Comparison of ENCODE assay signal across 9 cellular contexts in the genomic region with DNA sequence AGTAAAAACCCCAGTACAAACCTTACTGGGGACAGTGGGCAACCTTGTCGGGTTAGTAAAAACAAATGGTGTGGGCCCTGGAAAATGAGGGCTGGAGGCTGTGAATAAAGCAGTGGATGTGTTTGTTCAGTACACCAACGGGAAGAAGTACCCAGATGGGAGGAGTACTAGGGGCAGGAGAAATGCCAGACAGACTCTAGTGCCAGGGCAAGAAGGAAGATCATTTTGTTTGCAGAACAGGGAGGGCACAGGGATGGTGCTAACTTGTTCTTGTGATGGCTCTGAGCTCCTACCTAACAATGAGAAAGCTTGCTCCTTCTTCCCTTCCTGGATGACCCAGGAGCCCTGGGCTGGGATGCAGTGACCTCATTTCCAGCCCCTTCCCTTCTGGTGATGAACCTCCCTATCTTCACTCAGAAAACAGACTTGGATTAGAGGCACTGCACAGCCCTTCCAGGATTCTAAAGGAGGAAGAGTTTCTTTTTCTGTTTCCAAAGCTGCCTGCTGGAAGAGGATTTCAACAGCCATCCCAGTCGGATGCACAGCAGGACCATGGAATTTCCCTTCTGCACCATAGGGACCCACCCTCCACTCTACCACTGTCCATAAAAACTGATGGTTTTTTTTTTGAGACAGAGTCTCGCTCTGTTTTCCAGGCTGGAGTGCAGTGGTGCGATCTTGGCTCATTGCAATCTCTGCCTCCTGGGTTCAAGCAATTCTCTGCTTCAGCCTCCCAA. TPM values are rescaled to one million over a fixed set of nuclear protein-coding genes. Genes with fewer than 3 reads are reported as not detected.
A peak's percentile ranks its signal among the peaks of the same experiment; 100 is the strongest.
DNase-seq lines count a peak whose midpoint lies in the region; ATAC-seq and TF ChIP-seq lines count a peak whose summit lies in the region.
"Had no signal": no experiment of that assay in that cellular context is flagged by ENCODE, and none has a peak within 500 bp of the region (broad histone marks: within the 10 kb centered on the region; RNA-seq: fewer than 3 reads in every experiment).

No MANE protein-coding gene starts in this region.

- no peak for TF ChIP-seq POLR2A in lower leg skin (IDR thresholded peaks at IDR 0.05)

- TF ChIP-seq CTCF in cardiac muscle cell (IDR thresholded peaks at IDR 0.05; ENCODE audit: low read depth, low read length) (no peak), mammary epithelial cell (conservative IDR thresholded peaks at IDR 0.05 in 1 of 2, IDR thresholded peaks at IDR 0.05 in 1 of 2; ENCODE audit: extremely low read depth in 1 of 2, insufficient read depth in 1 of 2, low read depth in 1 of 2, low read length in 2 of 2) (no peak), lower leg skin (IDR thresholded peaks at IDR 0.05) (no peak)

- in situ Hi-C loops in mammary epithelial cell (cut with MboI; ENCODE audit: low sequenced_read_pairs in 2 of 2) = no loop called here

- H2AFZ ChIP-seq in mammary epithelial cell (ENCODE audit: low read depth, low read length) = no peak overlapping the region

- H3K4me2 ChIP-seq in mammary epithelial cell (ENCODE audit: insufficient read depth, low read depth, low read length) = peak overlapping the region; percentile 32

- peaks cover 11% of the 10 kb centered on the region for H3K4me1 ChIP-seq in cardiac muscle cell (ENCODE audit: low read depth)
- peaks cover 32% of the 10 kb centered on the region for H3K4me1 ChIP-seq in mammary epithelial cell (ENCODE audit: insufficient read depth, low read length)
- peaks cover 23% of the 10 kb centered on the region for H3K4me1 ChIP-seq in mesodermal cell (ENCODE audit: control insufficient read depth, insufficient read depth, low read length, poor library complexity, severe bottlenecking)
- no peaks in the 10 kb centered on the region for H3K4me1 ChIP-seq in urinary bladder (ENCODE audit: insufficient read depth)

- dilution Hi-C loops in mammary epithelial cell (cut with HindIII; ENCODE audit: low sequenced_read_pairs) = loop anchor here (5.0 kb wide), 1 partner anchor 92 kb away; no protein-coding TSS in a partner anchor

- no peak overlapping the region for H3K4me3 ChIP-seq in cardiac muscle cell
- no peak overlapping the region for H3K4me3 ChIP-seq in mammary epithelial cell (replicated peaks in 1 of 3; ENCODE audit: insufficient read depth in 1 of 3, low read depth in 2 of 3, low read length in 3 of 3)
- no peak overlapping the region for H3K4me3 ChIP-seq in mesodermal cell (ENCODE audit: extremely low read depth, insufficient read depth, low read length, poor library complexity, severe bottlenecking)
- no peak overlapping the region for H3K4me3 ChIP-seq in urinary bladder (ENCODE audit: low read depth, low read length)
- H3K4me3 ChIP-seq in lower leg skin (ENCODE audit: low read depth, poor library complexity, severe bottlenecking) = no peak overlapping the region

- no peak overlapping the region for H3K9ac ChIP-seq in mammary epithelial cell (ENCODE audit: insufficient read depth, low read length)

- H3K79me2 ChIP-seq in mammary epithelial cell (ENCODE audit: insufficient read depth, low read length) = peaks cover 74% of the 10 kb centered on the region

- peaks cover 27% of the 10 kb centered on the region for H3K36me3 ChIP-seq in cardiac muscle cell
- H3K36me3 ChIP-seq in mammary epithelial cell (ENCODE audit: insufficient read depth, low read length) = peaks cover 23% of the 10 kb centered on the region
- peaks cover 45% of the 10 kb centered on the region for H3K36me3 ChIP-seq in mesodermal cell (ENCODE audit: control insufficient read depth, insufficient read depth, low read length)
- peaks cover 3% of the 10 kb centered on the region for H3K36me3 ChIP-seq in urinary bladder (ENCODE audit: insufficient read depth)

- H3K9me3 ChIP-seq in cardiac muscle cell (ENCODE audit: low read depth) (no peaks in the 10 kb centered on the region), mammary epithelial cell (replicated peaks; ENCODE audit: insufficient read depth, low read length) (no peaks in the 10 kb centered on the region), mesodermal cell (ENCODE audit: control insufficient read depth, low read length) (no peaks in the 10 kb centered on the region)

- H4K20me1 ChIP-seq in mammary epithelial cell (ENCODE audit: insufficient read depth, low read length) = no peaks in the 10 kb centered on the region

- BruUV-seq in mammary epithelial cell (replicated peaks; lab: Mats Ljungman, UMichigan) = no TSS peak

- intact Hi-C loops in left ventricle myocardium superior (cut with micrococcal nuclease) (no loop called here), mammary epithelial cell (cut with micrococcal nuclease) (no loop called here), lower leg skin (cut with DNase I; ENCODE audit: low total_unique reads) (no loop called here)

- DNase-seq in cardiac muscle cell (ENCODE audit: low read depth in 1 of 2, low spot score in 1 of 2) (no peak), left ventricle myocardium superior (no peak), mammary epithelial cell (no peak), lower leg skin (ENCODE audit: low spot score in 2 of 2) (no peak), UCSD-AML1 (lab: John Stamatoyannopoulos, UW; ENCODE audit: unreplicated experiment) (no peak)
- DNase-seq: DMS 273 treated with DMSO at 0.1 percent for 48 hours had no signal

- 92% methylated on average over 5 of the region's 5 CpGs for WGBS in mammary epithelial cell (ENCODE audit: low coverage, missing lambda C conversion rate)
- WGBS in mesodermal cell (ENCODE audit: insufficient coverage in 2 of 2), 2 experiments = 95 to 96% methylated on average over 4 to 5 of the region's 5 CpGs
- 64% methylated on average over 5 of the region's 5 CpGs for WGBS in urinary bladder
- 45 to 57% methylated on average over 5 of the region's 5 CpGs for WGBS in lower leg skin, 2 donors

- ATAC-seq in left ventricle myocardium superior = no peak
- no peak for ATAC-seq in GM21515 (IDR thresholded peaks at IDR 0.05; ENCODE audit: unreplicated experiment)

- H3K27me3 ChIP-seq in cardiac muscle cell (peaks cover 3% of the 10 kb centered on the region), mammary epithelial cell (ENCODE audit: insufficient read depth, low read length) (no peaks in the 10 kb centered on the region)

- CTCF ChIA-PET in mammary epithelial cell (lab: Charles Lee; ENCODE audit: low non-redundant PET) = interaction anchor here (0.5 to 0.6 kb wide), 2 partner anchors 22 to 108 kb away, joined by 3 to 4 read pairs; no protein-coding TSS in a partner anchor

- H3K27ac ChIP-seq in cardiac muscle cell (peak overlapping the region; percentile 9), mammary epithelial cell (ENCODE audit: insufficient read depth, low read depth, low read length) (no peak overlapping the region), mesodermal cell (ENCODE audit: low read depth, low read length, severe bottlenecking) (peak overlapping the region; percentile 69), urinary bladder (ENCODE audit: low read depth) (peak overlapping the region; percentile 42)

RNA-seq across cellular contexts. Expression of gene RASSF1, which starts 6.1 kb away (rescaled TPM):
- total RNA-seq in cardiac muscle cell (13.0 and 23.1 TPM in 2 replicates), left ventricle myocardium superior (10.5 TPM), mammary epithelial cell (10 to 100 TPM in 1 of 2 donors, 1 to 10 TPM in 1; 9.2 to 23.3 TPM), urinary bladder (25.4 TPM), lower leg skin (10 to 100 TPM; 33.5 to 50.0 (median 47.2) TPM)
- polyA plus RNA-seq in cardiac muscle cell (23.8 and 33.5 TPM in 2 replicates), mammary epithelial cell (29.2 TPM), urinary bladder (41.5 TPM)
- 3.3 TPM for polyA minus RNA-seq in mammary epithelial cell
- 20.8 TPM for polyA plus RNA-seq in mesodermal cell (2013, experiment 1 of 2)
- polyA plus RNA-seq in mesodermal cell (2013, experiment 2 of 2) = 14.6 TPM

RNA-seq across cellular contexts. Expression of gene TUSC2, which starts 6.5 kb away (rescaled TPM):
- total RNA-seq in cardiac muscle cell (84.1 and 87.0 TPM in 2 replicates), left ventricle myocardium superior (30.7 TPM), mammary epithelial cell (10 to 100 TPM; 22.0 to 22.4 TPM), urinary bladder (4.5 TPM), lower leg skin (10 to 100 TPM; 13.1 to 24.2 (median 18.0) TPM)
- polyA plus RNA-seq in cardiac muscle cell (66.4 and 76.6 TPM in 2 replicates), mammary epithelial cell (34.4 TPM), urinary bladder (48.5 TPM)
- 27.6 TPM for polyA minus RNA-seq in mammary epithelial cell
- polyA plus RNA-seq in mesodermal cell (2013, experiment 1 of 2) = 29.8 TPM
- 21.2 TPM for polyA plus RNA-seq in mesodermal cell (2013, experiment 2 of 2)

RNA-seq across cellular contexts. Expression of gene ZMYND10, which starts 11.0 kb away (rescaled TPM):
- total RNA-seq in cardiac muscle cell (0.56 and 2.8 TPM in 2 replicates), left ventricle myocardium superior (0.07 TPM), mammary epithelial cell (under 1 TPM; 0.33 to 0.52 TPM), urinary bladder (1.2 TPM), lower leg skin (1 to 10 TPM in 1 of 4 donors, under 1 TPM in 2, not detected in 1; 0.42 to 1.8 (median 0.74) TPM)
- polyA plus RNA-seq in cardiac muscle cell (1.3 and 1.8 TPM in 2 replicates), mammary epithelial cell (0.33 TPM), urinary bladder (0.62 TPM)
- polyA minus RNA-seq in mammary epithelial cell = not detected
- polyA plus RNA-seq in mesodermal cell (2013, experiment 1 of 2) = 0.81 TPM
- polyA plus RNA-seq in mesodermal cell (2013, experiment 2 of 2) = 0.61 TPM

RNA-seq across cellular contexts. Expression of gene HYAL2, which starts 12.0 kb away (rescaled TPM):
- 116 and 124 TPM in 2 replicates for total RNA-seq in cardiac muscle cell
- 88.3 and 106 TPM in 2 replicates for polyA plus RNA-seq in cardiac muscle cell
- total RNA-seq in left ventricle myocardium superior = 36.0 TPM
- total RNA-seq in mammary epithelial cell = 10 to 100 TPM; 37.0 to 65.5 TPM
- polyA plus RNA-seq in mammary epithelial cell = 77.9 TPM
- 56.5 TPM for polyA minus RNA-seq in mammary epithelial cell
- polyA plus RNA-seq in mesodermal cell (2013, experiment 1 of 2) = 111 TPM
- polyA plus RNA-seq in mesodermal cell (2013, experiment 2 of 2) = 77.9 TPM
- 44.0 TPM for total RNA-seq in urinary bladder
- 121 TPM for polyA plus RNA-seq in urinary bladder
- 10 to 100 TPM; 44.1 to 95.7 (median 72.9) TPM for total RNA-seq in lower leg skin

RNA-seq across cellular contexts. Expression of gene NPRL2, which starts 16.1 kb away (rescaled TPM):
- total RNA-seq in cardiac muscle cell (33.2 and 34.6 TPM in 2 replicates), left ventricle myocardium superior (16.8 TPM), mammary epithelial cell (10 to 100 TPM; 15.6 to 17.7 TPM), urinary bladder (17.3 TPM), lower leg skin (10 to 100 TPM; 17.3 to 28.0 (median 23.2) TPM)
- polyA plus RNA-seq in cardiac muscle cell (51.9 and 64.4 TPM in 2 replicates), mammary epithelial cell (34.8 TPM), urinary bladder (17.0 TPM)
- 28.7 TPM for polyA minus RNA-seq in mammary epithelial cell
- 30.2 TPM for polyA plus RNA-seq in mesodermal cell (2013, experiment 1 of 2)
- polyA plus RNA-seq in mesodermal cell (2013, experiment 2 of 2) = 29.5 TPM
